17 cellular contexts compared by ENCODE assay signal in genomic region chr1:22888320-22889075, GRCh38.
DNase-seq lines count a peak whose midpoint lies in the region; ATAC-seq and TF ChIP-seq lines count a peak whose summit lies in the region.
"Had no signal": no experiment of that assay in that cellular context is flagged by ENCODE, and none has a peak within 500 bp of the region (broad histone marks: within the 10 kb centered on the region; RNA-seq: fewer than 3 reads in every experiment).

No MANE protein-coding gene starts in this region.

- H3K4me3 ChIP-seq in GM23248 (no peak overlapping the region), RWPE2 (ENCODE audit: severe bottlenecking) (no peak overlapping the region), epithelial cell of esophagus (ENCODE audit: low read length) (no peak overlapping the region)
- H3K4me3 ChIP-seq: esophagus muscularis mucosa, upper lobe of right lung had no signal

- H3K4me3 Mint-ChIP-seq in nephron, result no peak overlapping the region
- no peak overlapping the region for H3K4me3 Mint-ChIP-seq in mesothelial cell of epicardium
- H3K4me3 Mint-ChIP-seq: dendritic cell treated with granulocyte-macrophage colony-stimulating factor and Interleukin-4, amounts not matched to agents 40 ng/mL and 50 ng/mL, for 4 days had no signal

- ATAC-seq in RWPE2 (ENCODE audit: low read depth), result peak; percentile 66
- ATAC-seq in GM21737 (IDR thresholded peaks at IDR 0.05; ENCODE audit: unreplicated experiment), result no peak
- no peak for ATAC-seq in GM18867 (IDR thresholded peaks at IDR 0.05; ENCODE audit: unreplicated experiment)

- DNase-seq in GM23248 (peak; percentile 46), RWPE2 (ENCODE audit: low spot score) (no peak), epithelial cell of esophagus (ENCODE audit: low read depth) (peak; percentile 27), epidermal melanocyte (ENCODE audit: insufficient read length, low spot score) (no peak), mesothelial cell of epicardium (ENCODE audit: low spot score in 2 of 2, unreplicated experiment in 2 of 2) (no peak)
- DNase-seq: DND-41; left colon; NCI-H1417 treated with DMSO at 0.1 percent for 48 hours; stimulated activated naive CD4-positive, alpha-beta T cell; upper lobe of right lung had no signal

- peaks cover 7% of the 10 kb centered on the region for H3K4me1 Mint-ChIP-seq in nephron
- H3K4me1 Mint-ChIP-seq in mesothelial cell of epicardium, result peaks cover 1% of the 10 kb centered on the region

- H3K27me3 Mint-ChIP-seq in nephron (ENCODE audit: low read depth), result peaks cover 16% of the 10 kb centered on the region
- H3K27me3 Mint-ChIP-seq in mesothelial cell of epicardium (ENCODE audit: low read depth), result no peaks in the 10 kb centered on the region

- no peaks in the 10 kb centered on the region for H3K9me3 ChIP-seq in GM23248 (ENCODE audit: low read depth)
- H3K9me3 ChIP-seq in RWPE2 (ENCODE audit: severe bottlenecking), result no peaks in the 10 kb centered on the region
- H3K9me3 ChIP-seq: esophagus muscularis mucosa, upper lobe of right lung had no signal

- H3K4me1 ChIP-seq in GM23248 (ENCODE audit: insufficient read depth), result peaks cover 13% of the 10 kb centered on the region
- H3K4me1 ChIP-seq in RWPE2 (ENCODE audit: insufficient read depth, poor library complexity, severe bottlenecking), result peaks cover 5% of the 10 kb centered on the region
- H3K4me1 ChIP-seq: esophagus muscularis mucosa, upper lobe of right lung had no signal

- peaks cover 23% of the 10 kb centered on the region for H3K36me3 Mint-ChIP-seq in nephron (ENCODE audit: low read depth)
- H3K36me3 Mint-ChIP-seq in mesothelial cell of epicardium, result peaks cover 40% of the 10 kb centered on the region

- H3K9me3 Mint-ChIP-seq in nephron, result no peaks in the 10 kb centered on the region
- no peaks in the 10 kb centered on the region for H3K9me3 Mint-ChIP-seq in mesothelial cell of epicardium
- H3K9me3 Mint-ChIP-seq: dendritic cell treated with granulocyte-macrophage colony-stimulating factor and Interleukin-4, amounts not matched to agents 40 ng/mL and 50 ng/mL, for 4 days had no signal

- H3K9ac ChIP-seq in GM23248, result no peak overlapping the region

- H3F3A ChIP-seq in GM23248 (ENCODE audit: insufficient read depth), result no peaks in the 10 kb centered on the region; the same call in 1 of the 2 replicates

- in situ Hi-C loops in GM23248 (cut with MboI), result loop anchor here (10.0 kb wide), 1 partner anchor 184 kb away; no protein-coding TSS in a partner anchor

- H3K79me2 ChIP-seq in GM23248 (ENCODE audit: insufficient read depth), result no peaks in the 10 kb centered on the region

- no peaks in the 10 kb centered on the region for H3K9me2 ChIP-seq in GM23248 (ENCODE audit: insufficient read depth)

- H2AFZ ChIP-seq in GM23248, result no peak overlapping the region

- H3K27ac ChIP-seq in GM23248 (no peak overlapping the region), RWPE2 (ENCODE audit: poor library complexity, severe bottlenecking) (peak overlapping the region; percentile 23)
- H3K27ac ChIP-seq: C4-2B, esophagus muscularis mucosa, HL-60, upper lobe of right lung had no signal

- TF ChIP-seq CTCF in RWPE2 (IDR thresholded peaks at IDR 0.05; ENCODE audit: poor library complexity, severe bottlenecking) (no peak), epithelial cell of esophagus (IDR thresholded peaks at IDR 0.05; ENCODE audit: insufficient read depth, low read depth, low read length, missing control alignments) (no peak), nephron (IDR thresholded peaks at IDR 0.05; ENCODE audit: unreplicated experiment in 3 of 3) (no peak), mesothelial cell of epicardium (IDR thresholded peaks at IDR 0.05; ENCODE audit: unreplicated experiment) (no peak)

- no peaks in the 10 kb centered on the region for H4K20me1 ChIP-seq in GM23248 (ENCODE audit: insufficient read depth)

- H3K27me3 ChIP-seq in GM23248 (replicated peaks; ENCODE audit: insufficient read depth), result no peaks in the 10 kb centered on the region
- H3K27me3 ChIP-seq in RWPE2 (ENCODE audit: insufficient read depth, poor library complexity, severe bottlenecking), result no peaks in the 10 kb centered on the region
- H3K27me3 ChIP-seq: upper lobe of right lung had no signal

- H3K27ac Mint-ChIP-seq in nephron (peak overlapping the region in 2 of 3 experiments; percentile 5 to 36), mesothelial cell of epicardium (no peak overlapping the region)
- H3K27ac Mint-ChIP-seq: dendritic cell treated with granulocyte-macrophage colony-stimulating factor and Interleukin-4, amounts not matched to agents 40 ng/mL and 50 ng/mL, for 4 days had no signal

- H3K36me3 ChIP-seq in GM23248 (ENCODE audit: low read depth), result no peaks in the 10 kb centered on the region
- H3K36me3 ChIP-seq in RWPE2 (ENCODE audit: low read depth), result no peaks in the 10 kb centered on the region
- H3K36me3 ChIP-seq: esophagus muscularis mucosa, upper lobe of right lung had no signal

- 62 to 64% methylated on average over 8 of the region's 8 CpGs for WGBS in GM23248 (ENCODE audit: low coverage in 1 of 2, low lambda C conversion rate in 2 of 2, missing lambda C conversion rate in 2 of 2), 2 experiments

- no peak overlapping the region for H3K4me2 ChIP-seq in GM23248 (ENCODE audit: unreplicated experiment)

Comparison
In these comparisons a context has a peak if more than half of its experiments do, and no peak if none do; other contexts are left out.
1. DNase-seq: peak in GM23248 (single experiment) and epithelial cell of esophagus (single experiment); none in RWPE2 (single experiment), epidermal melanocyte (single experiment) and mesothelial cell of epicardium (0 of 2).